In genomic region chr20:38794057-38794456, GRCh38 we compare ENCODE assay signal across 2 cellular contexts. TPM values are rescaled to one million over a fixed set of nuclear protein-coding genes. Genes with fewer than 3 reads are reported as not detected.
"Had no signal": no experiment of that assay in that cellular context is flagged by ENCODE, and none has a peak within 500 bp of the region (broad histone marks: within the 10 kb centered on the region; RNA-seq: fewer than 3 reads in every experiment).

No MANE protein-coding gene starts in this region.

RNA-seq across cellular contexts. Expression of gene PPP1R16B, which starts 11.4 kb away (rescaled TPM):
- total RNA-seq: chondrocyte had no signal
- polyA plus RNA-seq: cardiac muscle cell had no signal
